Comparison of ENCODE assay signal across 8 cellular contexts in genomic region chr3:99818818-99819217, GRCh38. TPM values are rescaled to one million over a fixed set of nuclear protein-coding genes. Genes with fewer than 3 reads are reported as not detected.
DNase-seq lines count a peak whose midpoint lies in the region; ATAC-seq and TF ChIP-seq lines count a peak whose summit lies in the region.
"Had no signal": no experiment of that assay in that cellular context is flagged by ENCODE, and none has a peak within 500 bp of the region (broad histone marks: within the 10 kb centered on the region; RNA-seq: fewer than 3 reads in every experiment).

No MANE protein-coding gene starts in this region.

- DNase-seq in GM23248 (peak; percentile 23), Panc1 (ENCODE audit: low read depth, low spot score) (no peak), esophagus muscularis mucosa (ENCODE audit: extremely low spot score) (no peak), gastrocnemius medialis (no peak), NCI-H2029 treated with DMSO at 0.1 percent for 48 hours (lab: John Stamatoyannopoulos, UW) (no peak), NCI-H1436 (lab: John Stamatoyannopoulos, UW) (no peak)
- DNase-seq: islet precursor cell had no signal

- H3K4me1 ChIP-seq in GM23248 (ENCODE audit: insufficient read depth) (peaks cover 14% of the 10 kb centered on the region), Panc1 (ENCODE audit: control insufficient read depth, insufficient read depth, low read length) (peaks cover 10% of the 10 kb centered on the region; the same call in 1 of the 2 replicates), esophagus muscularis mucosa (peaks cover 6 to 42% (median 24%) of the 10 kb centered on the region in 4 donors), gastrocnemius medialis (peaks cover 26 to 38% of the 10 kb centered on the region in 2 donors)

- ATAC-seq in Panc1 (no peak), gastrocnemius medialis (peak; percentile 51 to 56), GM19395 (IDR thresholded peaks at IDR 0.05; ENCODE audit: unreplicated experiment) (no peak)

- peaks cover 32% of the 10 kb centered on the region for H3K79me2 ChIP-seq in GM23248 (ENCODE audit: insufficient read depth)

- 79 to 90% methylated on average over 2 of the region's 2 CpGs for WGBS in GM23248 (ENCODE audit: low coverage in 1 of 2, low lambda C conversion rate in 2 of 2, missing lambda C conversion rate in 2 of 2), 2 experiments
- WGBS in esophagus muscularis mucosa = 96% methylated on average over 2 of the region's 2 CpGs

- CTCF ChIA-PET in Panc1 (lab: Charles Lee) = no interaction called here

- intact Hi-C loops in Panc1 (cut with micrococcal nuclease; ENCODE audit: unreplicated experiment) = no loop called here
- intact Hi-C loops in esophagus muscularis mucosa (cut with DNase I) = loop anchor here (5.0 kb wide), 1 partner anchor 583 kb away; the partner anchor contains the start of genes LNP1 and TOMM70
- intact Hi-C loops in gastrocnemius medialis (cut with DNase I; ENCODE audit: low total_unique reads) = loop anchor here (5.0 to 10.0 kb wide), 6 partner anchors 443 to 1864 kb away; partner anchors contain the start of genes CLDND1, LNP1, NIT2 and PCNP

- no TSS peak for BruUV-seq in Panc1 (replicated peaks; lab: Mats Ljungman, UMichigan)

- H3K27me3 ChIP-seq in GM23248 (replicated peaks; ENCODE audit: insufficient read depth) (no peaks in the 10 kb centered on the region), Panc1 (ENCODE audit: control insufficient read depth, insufficient read depth, low read length) (no peaks in the 10 kb centered on the region; the same call in 1 of the 2 replicates), esophagus muscularis mucosa (no peaks in the 10 kb centered on the region), gastrocnemius medialis (no peaks in the 10 kb centered on the region)

- in situ Hi-C loops in GM23248 (cut with MboI) (no loop called here), Panc1 (cut with HindIII; ENCODE audit: low pct_unique_long_range_greater_than_20kb, low sequenced_read_pairs) (no loop called here), gastrocnemius medialis (cut with MboI; ENCODE audit: low sequenced_read_pairs in 4 of 4) (loop anchor here in 1 of 4 donors (25.0 kb wide), 1 partner anchor 893 kb away; the partner anchor contains the start of gene TFG)

- H3F3A ChIP-seq in GM23248 (ENCODE audit: insufficient read depth) = peaks cover 10% of the 10 kb centered on the region; the same call in 1 of the 2 replicates

- H4K20me1 ChIP-seq in GM23248 (ENCODE audit: insufficient read depth) = no peaks in the 10 kb centered on the region

- POLR2A ChIA-PET in Panc1 (lab: Charles Lee) = no interaction called here

- H3K36me3 ChIP-seq in GM23248 (ENCODE audit: low read depth) = no peaks in the 10 kb centered on the region
- H3K36me3 ChIP-seq in Panc1 (ENCODE audit: control insufficient read depth, insufficient read depth, low read length) = no peaks in the 10 kb centered on the region
- no peaks in the 10 kb centered on the region for H3K36me3 ChIP-seq in esophagus muscularis mucosa
- no peaks in the 10 kb centered on the region for H3K36me3 ChIP-seq in gastrocnemius medialis

- TF ChIP-seq POLR2A in esophagus muscularis mucosa (IDR thresholded peaks at IDR 0.05; ENCODE audit: low read depth) = no peak
- peak; percentile 21 to 23 for TF ChIP-seq POLR2A in gastrocnemius medialis (IDR thresholded peaks at IDR 0.05)

- no peaks in the 10 kb centered on the region for H3K9me2 ChIP-seq in GM23248 (ENCODE audit: insufficient read depth)

- TF ChIP-seq CTCF in Panc1 (IDR thresholded peaks at IDR 0.05) = no peak
- no peak for TF ChIP-seq CTCF in esophagus muscularis mucosa (IDR thresholded peaks at IDR 0.05)
- TF ChIP-seq CTCF in gastrocnemius medialis (IDR thresholded peaks at IDR 0.05 in 4 of 5, conservative IDR thresholded peaks at IDR 0.05 in 1 of 5) = no peak

- H3K9me3 ChIP-seq in GM23248 (ENCODE audit: low read depth) (no peaks in the 10 kb centered on the region), Panc1 (ENCODE audit: control insufficient read depth, insufficient read depth, low read depth, low read length) (no peaks in the 10 kb centered on the region), esophagus muscularis mucosa (no peaks in the 10 kb centered on the region), gastrocnemius medialis (no peaks in the 10 kb centered on the region)

- H3K27ac ChIP-seq in GM23248 = 0 out of 2 replicates have a peak overlapping the region, but pooled peaks have one; percentile 92
- no peak overlapping the region for H3K27ac ChIP-seq in Panc1 (ENCODE audit: low read length)
- H3K27ac ChIP-seq in esophagus muscularis mucosa (replicated peaks in 1 of 4) = peak overlapping the region in 2 of 4 donors; percentile 89 to 90
- peak overlapping the region; percentile 89 to 98 (median 91) for H3K27ac ChIP-seq in gastrocnemius medialis

- peak overlapping the region; percentile 89 for H3K4me2 ChIP-seq in GM23248 (ENCODE audit: unreplicated experiment)

- H2AFZ ChIP-seq in GM23248 = no peak overlapping the region

- TF ChIP-seq EP300 in esophagus muscularis mucosa (IDR thresholded peaks at IDR 0.05) = no peak

- H3K9ac ChIP-seq in GM23248 = peak overlapping the region; percentile 93

- H3K4me3 ChIP-seq in GM23248 = peak overlapping the region; percentile 79; the same call in 1 of the 2 replicates
- peak overlapping the region; percentile 80 to 89; a peak in 3 of 4 replicates for H3K4me3 ChIP-seq in Panc1 (ENCODE audit: low read depth in 2 of 2, low read length in 2 of 2)
- peak overlapping the region in 3 of 4 donors; percentile 73 to 87 (median 73) for H3K4me3 ChIP-seq in esophagus muscularis mucosa
- H3K4me3 ChIP-seq in gastrocnemius medialis = peak overlapping the region; percentile 67 to 78 (median 69)

RNA-seq across cellular contexts. Expression of gene CMSS1, which starts 1.2 kb away (rescaled TPM):
- total RNA-seq in GM23248 (2014; rRNA removed; shearing (Covaris generic)) = 9.0 and 17.2 TPM in 2 replicates
- polyA plus RNA-seq in GM23248 (2016; fragmentation: Nextera tagmentation; extraction: Ambion mirVana) = 26.6 and 26.7 TPM in 2 replicates
- total RNA-seq in Panc1 (2021; ENCODE audit: unreplicated experiment) (86.3 TPM), esophagus muscularis mucosa (10 to 100 TPM; 11.2 to 16.3 (median 14.1) TPM), gastrocnemius medialis (10 to 100 TPM; 23.2 to 89.5 (median 67.6) TPM)
- polyA plus RNA-seq in Panc1 (2012; ENCODE audit: insufficient read length) = 96.3 TPM

Comparison
In these comparisons a context has a peak if more than half of its experiments do, and no peak if none do; other contexts are left out.
1. ATAC-seq: peak in gastrocnemius medialis (2 of 2); none in Panc1 (single experiment) and GM19395 (single experiment).
2. Peak in every context shown above with its lines, with median percentiles within 50 percentile points of each other: H3K4me3 ChIP-seq.